Comparison of ENCODE assay signal across 1 cellular context in genomic region chr13:96053003-96053703, GRCh38.
TF ChIP-seq lines count a peak whose summit lies in the region.

Gene UGGT2, minus strand, starts transcription at chr13:96053401. Its CDS starts 89 bp downstream, at chr13:96053312.

TF ChIP-seq in H1, 55 proteins besides CTCF, POLR2A, EP300 and RAD21:
- no peak for TF ChIP-seq CHD7 (IDR thresholded peaks at IDR 0.05; ENCODE audit: insufficient replicate concordance, low read length)
- no peak for TF ChIP-seq EZH2 (IDR thresholded peaks at IDR 0.05; ENCODE audit: low read depth, low read length, severe bottlenecking)
- peak; percentile 52; the same call in 1 of the 2 replicates for TF ChIP-seq TAF1 (IDR thresholded peaks at IDR 0.05; ENCODE audit: low read depth, low read length)
- TF ChIP-seq JUND (IDR thresholded peaks at IDR 0.05; ENCODE audit: low read length): no peak
- TF ChIP-seq EGR1 (IDR thresholded peaks at IDR 0.05; ENCODE audit: borderline replicate concordance, low read depth, low read length): peak; percentile 55; the same call in 1 of the 2 replicates
- peak in 1 of 2 experiments; percentile 81; a peak in 1 of 4 replicates for TF ChIP-seq SIN3A (conservative IDR thresholded peaks at IDR 0.05 in 1 of 2, IDR thresholded peaks at IDR 0.05 in 1 of 2; ENCODE audit: low read depth in 1 of 2, low read length in 2 of 2)
- TF ChIP-seq CEBPB (IDR thresholded peaks at IDR 0.05; ENCODE audit: low read depth, low read length): no peak
- peak; percentile 92 for TF ChIP-seq PHF8 (conservative IDR thresholded peaks at IDR 0.05; ENCODE audit: low read depth, low read length)
- peak; percentile 99 for TF ChIP-seq RBBP5 (IDR thresholded peaks at IDR 0.05; ENCODE audit: borderline replicate concordance, low read depth, low read length)
- TF ChIP-seq SIRT6 (IDR thresholded peaks at IDR 0.05; ENCODE audit: low read length): no peak
- TF ChIP-seq KDM4A (IDR thresholded peaks at IDR 0.05; ENCODE audit: low read depth, low read length, severe bottlenecking): peak; percentile 94
- TF ChIP-seq HDAC2 (IDR thresholded peaks at IDR 0.05; ENCODE audit: borderline replicate concordance in 1 of 2, low read depth in 2 of 2, low read length in 2 of 2): peak in 1 of 2 experiments; percentile 59; a peak in 1 of 4 replicates
- TF ChIP-seq SUZ12 (IDR thresholded peaks at IDR 0.05; ENCODE audit: low read length): peak; percentile 47; the same call in 1 of the 2 replicates
- TF ChIP-seq JUN (IDR thresholded peaks at IDR 0.05; ENCODE audit: low read depth, low read length): no peak
- TF ChIP-seq ASH2L (IDR thresholded peaks at IDR 0.05; ENCODE audit: low read length): peak; percentile 86
- TF ChIP-seq, protein P1, sequence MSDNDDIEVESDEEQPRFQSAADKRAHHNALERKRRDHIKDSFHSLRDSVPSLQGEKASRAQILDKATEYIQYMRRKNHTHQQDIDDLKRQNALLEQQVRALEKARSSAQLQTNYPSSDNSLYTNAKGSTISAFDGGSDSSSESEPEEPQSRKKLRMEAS (IDR thresholded peaks at IDR 0.05): peak; percentile 64
- peak; percentile 80 for TF ChIP-seq NRF1 (IDR thresholded peaks at IDR 0.05; ENCODE audit: low read depth, low read length)
- TF ChIP-seq CHD1 (IDR thresholded peaks at IDR 0.05; ENCODE audit: low read depth, low read length): no peak
- TF ChIP-seq SP4 (IDR thresholded peaks at IDR 0.05; ENCODE audit: low read length): 0 out of 2 replicates have a peak, but pooled peaks have one; percentile 24
- TF ChIP-seq GABPA (IDR thresholded peaks at IDR 0.05; ENCODE audit: borderline replicate concordance, insufficient read depth, low read length): peak; percentile 47; the same call in 1 of the 2 replicates
- no peak for TF ChIP-seq SAP30 (IDR thresholded peaks at IDR 0.05; ENCODE audit: insufficient read depth, insufficient replicate concordance, low read length)
- TF ChIP-seq, protein P2, sequence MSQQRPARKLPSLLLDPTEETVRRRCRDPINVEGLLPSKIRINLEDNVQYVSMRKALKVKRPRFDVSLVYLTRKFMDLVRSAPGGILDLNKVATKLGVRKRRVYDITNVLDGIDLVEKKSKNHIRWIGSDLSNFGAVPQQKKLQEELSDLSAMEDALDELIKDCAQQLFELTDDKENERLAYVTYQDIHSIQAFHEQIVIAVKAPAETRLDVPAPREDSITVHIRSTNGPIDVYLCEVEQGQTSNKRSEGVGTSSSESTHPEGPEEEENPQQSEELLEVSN (IDR thresholded peaks at IDR 0.05): peak; percentile 73
- TF ChIP-seq BACH1 (IDR thresholded peaks at IDR 0.05; ENCODE audit: low read length): peak; percentile 44; the same call in 1 of the 2 replicates
- TF ChIP-seq RFX5 (IDR thresholded peaks at IDR 0.05; ENCODE audit: borderline replicate concordance, low read depth, low read length): no peak
- no peak for TF ChIP-seq SP2 (IDR thresholded peaks at IDR 0.05; ENCODE audit: low read length)
